ENCODE assay signal across 1 cellular context in genomic region chr1:40361637-40362036, GRCh38.
TF ChIP-seq lines count a peak whose summit lies in the region.

No MANE protein-coding gene starts in this region.

TF ChIP-seq in HepG2, 621 proteins besides CTCF, POLR2A, EP300 and RAD21:
- no peak for TF ChIP-seq HMGA1 (CRISPR knock-in tag; conservative IDR thresholded peaks at IDR 0.05)
- TF ChIP-seq, protein P1, sequence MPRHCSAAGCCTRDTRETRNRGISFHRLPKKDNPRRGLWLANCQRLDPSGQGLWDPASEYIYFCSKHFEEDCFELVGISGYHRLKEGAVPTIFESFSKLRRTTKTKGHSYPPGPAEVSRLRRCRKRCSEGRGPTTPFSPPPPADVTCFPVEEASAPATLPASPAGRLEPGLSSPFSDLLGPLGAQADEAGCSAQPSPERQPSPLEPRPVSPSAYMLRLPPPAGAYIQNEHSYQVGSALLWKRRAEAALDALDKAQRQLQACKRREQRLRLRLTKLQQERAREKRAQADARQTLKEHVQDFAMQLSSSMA (CRISPR knock-in tag; IDR thresholded peaks at IDR 0.05) = no peak
- TF ChIP-seq MYPOP (CRISPR knock-in tag; IDR thresholded peaks at IDR 0.05) = no peak
- TF ChIP-seq ZNF20 (CRISPR knock-in tag; IDR thresholded peaks at IDR 0.05) = no peak
- no peak for TF ChIP-seq ZFP62 (CRISPR knock-in tag; IDR thresholded peaks at IDR 0.05)
- no peak for TF ChIP-seq IKZF1 (IDR thresholded peaks at IDR 0.05)
- TF ChIP-seq ZBTB3 (CRISPR knock-in tag; IDR thresholded peaks at IDR 0.05; ENCODE audit: borderline replicate concordance, low read depth) = no peak
- TF ChIP-seq, protein P2, sequence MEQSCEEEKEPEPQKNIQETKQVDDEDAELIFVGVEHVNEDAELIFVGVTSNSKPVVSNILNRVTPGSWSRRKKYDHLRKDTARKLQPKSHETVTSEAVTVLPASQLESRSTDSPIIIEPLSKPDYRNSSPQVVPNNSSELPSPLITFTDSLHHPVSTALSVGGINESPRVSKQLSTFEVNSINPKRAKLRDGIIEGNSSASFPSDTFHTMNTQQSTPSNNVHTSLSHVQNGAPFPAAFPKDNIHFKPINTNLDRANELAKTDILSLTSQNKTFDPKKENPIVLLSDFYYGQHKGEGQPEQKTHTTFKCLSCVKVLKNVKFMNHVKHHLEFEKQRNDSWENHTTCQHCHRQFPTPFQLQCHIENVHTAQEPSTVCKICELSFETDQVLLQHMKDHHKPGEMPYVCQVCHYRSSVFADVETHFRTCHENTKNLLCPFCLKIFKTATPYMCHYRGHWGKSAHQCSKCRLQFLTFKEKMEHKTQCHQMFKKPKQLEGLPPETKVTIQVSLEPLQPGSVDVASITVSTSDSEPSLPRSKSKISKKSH (CRISPR knock-in tag; IDR thresholded peaks at IDR 0.05; ENCODE audit: borderline replicate concordance) = no peak
- TF ChIP-seq ZBTB8A (CRISPR knock-in tag; IDR thresholded peaks at IDR 0.05; ENCODE audit: borderline replicate concordance, low read depth) = no peak
- no peak for TF ChIP-seq ZFYVE20 (CRISPR knock-in tag; IDR thresholded peaks at IDR 0.05; ENCODE audit: borderline replicate concordance, low read depth)
- TF ChIP-seq, protein P3, sequence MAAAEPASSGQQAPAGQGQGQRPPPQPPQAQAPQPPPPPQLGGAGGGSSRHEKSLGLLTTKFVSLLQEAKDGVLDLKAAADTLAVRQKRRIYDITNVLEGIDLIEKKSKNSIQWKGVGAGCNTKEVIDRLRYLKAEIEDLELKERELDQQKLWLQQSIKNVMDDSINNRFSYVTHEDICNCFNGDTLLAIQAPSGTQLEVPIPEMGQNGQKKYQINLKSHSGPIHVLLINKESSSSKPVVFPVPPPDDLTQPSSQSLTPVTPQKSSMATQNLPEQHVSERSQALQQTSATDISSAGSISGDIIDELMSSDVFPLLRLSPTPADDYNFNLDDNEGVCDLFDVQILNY (CRISPR knock-in tag; conservative IDR thresholded peaks at IDR 0.05) = no peak
- no peak for TF ChIP-seq ZNF326 (CRISPR knock-in tag; IDR thresholded peaks at IDR 0.05; ENCODE audit: borderline replicate concordance)
- TF ChIP-seq ZNF496 (CRISPR knock-in tag; IDR thresholded peaks at IDR 0.05; ENCODE audit: insufficient replicate concordance) = no peak
- TF ChIP-seq YEATS2 (CRISPR knock-in tag; IDR thresholded peaks at IDR 0.05; ENCODE audit: borderline replicate concordance) = no peak
TF ChIP-seq in HepG2: peak in this region for 0.
